Comparison of ENCODE assay signal across 16 cellular contexts in the genomic region with DNA sequence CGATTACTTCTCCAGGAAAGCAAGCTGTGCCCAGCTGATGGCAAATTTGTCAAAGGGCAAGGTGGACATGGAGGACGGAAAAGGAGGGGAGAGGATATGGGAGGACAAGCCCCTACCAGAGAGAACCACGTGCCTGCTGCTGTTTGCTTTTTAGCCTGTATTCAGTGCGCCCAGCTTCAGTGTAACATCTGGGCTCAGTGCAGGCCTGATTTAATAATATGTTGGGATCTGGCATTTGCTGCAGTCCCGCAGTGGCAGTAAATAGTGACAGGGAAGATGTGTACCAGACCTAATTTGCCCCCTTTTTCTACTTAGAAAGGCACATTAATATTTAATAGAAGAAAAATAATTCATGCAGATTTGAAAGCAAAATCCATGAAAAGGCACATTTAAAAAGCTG.
DNase-seq lines count a peak whose midpoint lies in the region; ATAC-seq and TF ChIP-seq lines count a peak whose summit lies in the region.
"Had no signal": no experiment of that assay in that cellular context is flagged by ENCODE, and none has a peak within 500 bp of the region (broad histone marks: within the 10 kb centered on the region; RNA-seq: fewer than 3 reads in every experiment).

No MANE protein-coding gene starts in this region.

- DNase-seq in NCI-H1694 (lab: John Stamatoyannopoulos, UW) (peak; percentile 24), NCI-H2227 treated with DMSO at 0.1 percent for 48 hours (lab: John Stamatoyannopoulos, UW) (peak; percentile 34), SK-N-DZ (ENCODE audit: low spot score) (peak; percentile 90), type B pancreatic cell (ENCODE audit: extremely low spot score, unreplicated experiment) (no peak), SKM-1 treated with dmso at 0.1 percent for 144 hours (lab: John Stamatoyannopoulos, UW; ENCODE audit: unreplicated experiment) (no peak), MV-4-11 (lab: John Stamatoyannopoulos, UW) (no peak)
- DNase-seq: C1 segment of cervical spinal cord; CD4-positive, CD25-positive, alpha-beta regulatory T cell; CD8-positive, alpha-beta memory T cell; COR-L47; HCEC 1CT had no signal

- no peaks in the 10 kb centered on the region for H3K36me3 Mint-ChIP-seq in type B pancreatic cell
- H3K36me3 Mint-ChIP-seq: CD4-positive, CD25-positive, alpha-beta regulatory T cell; CD8-positive, alpha-beta memory T cell; IgD-negative memory B cell had no signal

- H3K9me3 Mint-ChIP-seq in type B pancreatic cell = peaks cover 5% of the 10 kb centered on the region
- H3K9me3 Mint-ChIP-seq: GM23338 had no signal

- no peak for ATAC-seq in GM21526 (IDR thresholded peaks at IDR 0.05; ENCODE audit: low FRiP score, unreplicated experiment)
- ATAC-seq: GM23338, HepG2 had no signal

- peaks cover 35% of the 10 kb centered on the region for H3K4me1 Mint-ChIP-seq in type B pancreatic cell (ENCODE audit: unreplicated experiment)
- H3K4me1 Mint-ChIP-seq: B cell; CD4-positive, CD25-positive, alpha-beta regulatory T cell; CD8-positive, alpha-beta memory T cell; GM23338; IgD-negative memory B cell had no signal

- TF ChIP-seq CTCF in type B pancreatic cell (conservative IDR thresholded peaks at IDR 0.05) = no peak

- peaks cover 3% of the 10 kb centered on the region for H3K27me3 Mint-ChIP-seq in type B pancreatic cell
- H3K27me3 Mint-ChIP-seq: CD4-positive, CD25-positive, alpha-beta regulatory T cell had no signal

- H3K27ac Mint-ChIP-seq in type B pancreatic cell = peak overlapping the region; percentile 21
- H3K27ac Mint-ChIP-seq: B cell; CD4-positive, CD25-positive, alpha-beta regulatory T cell; CD8-positive, alpha-beta memory T cell; GM23338; IgD-negative memory B cell had no signal

- no peak overlapping the region for H3K4me3 Mint-ChIP-seq in type B pancreatic cell
- H3K4me3 Mint-ChIP-seq: B cell; CD4-positive, CD25-positive, alpha-beta regulatory T cell; CD8-positive, alpha-beta memory T cell; GM23338; IgD-negative memory B cell had no signal

Comparison
In these comparisons a context has a peak if more than half of its experiments do, and no peak if none do; other contexts are left out.
1. DNase-seq: peak in NCI-H1694 (single experiment), NCI-H2227 treated with DMSO at 0.1 percent for 48 hours (single experiment) and SK-N-DZ (single experiment); none in type B pancreatic cell (single experiment), SKM-1 treated with dmso at 0.1 percent for 144 hours (single experiment) and MV-4-11 (single experiment).